ENCODE assay signal across 15 cellular contexts in genomic region chr9:91606255-91606995, GRCh38.
DNase-seq lines count a peak whose midpoint lies in the region; ATAC-seq and TF ChIP-seq lines count a peak whose summit lies in the region.
"Had no signal": no experiment of that assay in that cellular context is flagged by ENCODE, and none has a peak within 500 bp of the region (broad histone marks: within the 10 kb centered on the region; RNA-seq: fewer than 3 reads in every experiment).

No MANE protein-coding gene starts in this region.

- no peak for TF ChIP-seq EP300 in tibial nerve (IDR thresholded peaks at IDR 0.05)

- no peaks in the 10 kb centered on the region for H3K27me3 Mint-ChIP-seq in progenitor cell of endocrine pancreas

- WGBS in tibial nerve, 2 donors = 77 to 85% methylated on average over 2 of the region's 2 CpGs

- no peak for TF ChIP-seq CTCF in colonic mucosa (IDR thresholded peaks at IDR 0.05)
- TF ChIP-seq CTCF in progenitor cell of endocrine pancreas (IDR thresholded peaks at IDR 0.05; ENCODE audit: unreplicated experiment) = no peak
- TF ChIP-seq CTCF in tibial nerve (IDR thresholded peaks at IDR 0.05) = no peak

- H3K27me3 ChIP-seq in colonic mucosa (no peaks in the 10 kb centered on the region), tibial nerve (no peaks in the 10 kb centered on the region)

- no peaks in the 10 kb centered on the region for H3K4me1 ChIP-seq in colonic mucosa
- H3K4me1 ChIP-seq in tibial nerve = no peaks in the 10 kb centered on the region
- H3K4me1 ChIP-seq: BE2C, HAP-1 had no signal

- peak; percentile 92 for ATAC-seq in left colon
- no peak for ATAC-seq in HG03108 (IDR thresholded peaks at IDR 0.05; ENCODE audit: unreplicated experiment)

- H3K27ac Mint-ChIP-seq in progenitor cell of endocrine pancreas = peak overlapping the region; percentile 91
- H3K27ac Mint-ChIP-seq: CD4-positive, CD25-positive, alpha-beta regulatory T cell; CD8-positive, alpha-beta memory T cell had no signal

- no peak overlapping the region for H3K4me3 Mint-ChIP-seq in progenitor cell of endocrine pancreas (ENCODE audit: low read depth)
- H3K4me3 Mint-ChIP-seq: CD4-positive, CD25-positive, alpha-beta regulatory T cell; CD8-positive, alpha-beta memory T cell had no signal

- H3K4me1 Mint-ChIP-seq in progenitor cell of endocrine pancreas (ENCODE audit: low read depth) = peaks cover 29% of the 10 kb centered on the region
- H3K4me1 Mint-ChIP-seq: CD4-positive, CD25-positive, alpha-beta regulatory T cell; CD8-positive, alpha-beta memory T cell had no signal

- H3K9me3 Mint-ChIP-seq in progenitor cell of endocrine pancreas (ENCODE audit: low read depth) = no peaks in the 10 kb centered on the region
- H3K9me3 Mint-ChIP-seq: CD4-positive, CD25-positive, alpha-beta regulatory T cell had no signal

- no peaks in the 10 kb centered on the region for H3K36me3 Mint-ChIP-seq in progenitor cell of endocrine pancreas (ENCODE audit: insufficient read depth)
- H3K36me3 Mint-ChIP-seq: CD4-positive, CD25-positive, alpha-beta regulatory T cell; CD8-positive, alpha-beta memory T cell had no signal

- no peak for TF ChIP-seq POLR2A in tibial nerve (IDR thresholded peaks at IDR 0.05)

- no peak overlapping the region for H3K9ac ChIP-seq in colonic mucosa (ENCODE audit: low read depth in 2 of 2, low read length in 2 of 2)

- no peaks in the 10 kb centered on the region for H3K36me3 ChIP-seq in colonic mucosa
- H3K36me3 ChIP-seq in tibial nerve = no peaks in the 10 kb centered on the region
- H3K36me3 ChIP-seq: BE2C, HAP-1 had no signal

- H3K9me3 ChIP-seq in colonic mucosa (no peaks in the 10 kb centered on the region), tibial nerve (no peaks in the 10 kb centered on the region)
- H3K9me3 ChIP-seq: BE2C, HAP-1 had no signal

- H3K27ac ChIP-seq in colonic mucosa = no peak overlapping the region
- H3K27ac ChIP-seq in tibial nerve = no peak overlapping the region
- H3K27ac ChIP-seq: HL-60 had no signal

- intact Hi-C loops in colonic mucosa (cut with DNase I) (no loop called here), left colon (cut with DNase I, micrococcal nuclease) (no loop called here)

- H3K4me3 ChIP-seq in colonic mucosa = no peak overlapping the region
- no peak overlapping the region for H3K4me3 ChIP-seq in tibial nerve
- H3K4me3 ChIP-seq: HAP-1 had no signal

- DNase-seq in colonic mucosa = peak; percentile 47
- no peak for DNase-seq in left colon
- DNase-seq in progenitor cell of endocrine pancreas (ENCODE audit: low spot score, unreplicated experiment) = no peak
- DNase-seq in stimulated activated CD4-positive, alpha-beta T cell treated with anti-CD3 and anti-CD28 coated beads, Interleukin-2, amount 100 ng/mL, for 48 hours = no peak
- no peak for DNase-seq in tibial nerve (ENCODE audit: low spot score in 2 of 2)
- DNase-seq: ACHN; BE2C; C1 segment of cervical spinal cord; CD4-positive, CD25-positive, alpha-beta regulatory T cell; CD8-positive, alpha-beta memory T cell; COR-L47; IMR-90 had no signal
